ENCODE assay signal across 8 cellular contexts in genomic region chr3:81760215-81760614, GRCh38. TPM values are rescaled to one million over a fixed set of nuclear protein-coding genes. Genes with fewer than 3 reads are reported as not detected.
DNase-seq lines count a peak whose midpoint lies in the region; TF ChIP-seq lines count a peak whose summit lies in the region.

No MANE protein-coding gene starts in this region.

- no peak for TF ChIP-seq RAD21 in liver (IDR thresholded peaks at IDR 0.05)

- H3K27me3 ChIP-seq in adrenal gland (no peaks in the 10 kb centered on the region), liver (ENCODE audit: control insufficient read depth in 4 of 4, insufficient read depth in 4 of 4, low read length in 3 of 4) (no peaks in the 10 kb centered on the region)

- CTCF ChIA-PET in activated naive CD4-positive, alpha-beta T cell treated with anti-CD3 and anti-CD28 coated beads for 36 hours (lab: Charles Lee), result interaction anchor here (0.6 to 0.9 kb wide), 2 partner anchors 149 to 454 kb away, joined by 3 read pairs; no protein-coding TSS in a partner anchor

- H3K27ac Mint-ChIP-seq in activated naive CD4-positive, alpha-beta T cell treated with anti-CD3 and anti-CD28 coated beads for 36 hours, result peak overlapping the region; percentile 97
- peak overlapping the region; percentile 96 for H3K27ac Mint-ChIP-seq in type B pancreatic cell

- peak overlapping the region; percentile 99 to 100 for H3K9ac ChIP-seq in liver (ENCODE audit: low read depth in 1 of 2, low read length in 2 of 2)

- no peak for DNase-seq in activated naive CD4-positive, alpha-beta T cell treated with anti-CD3 and anti-CD28 coated beads for 36 hours
- no peak for DNase-seq in activated naive CD4-positive, alpha-beta T cell treated with anti-CD3 and anti-CD28 coated beads, Interleukin-2, amount 50 U/mL, for 16 hours
- no peak for DNase-seq in adrenal gland
- DNase-seq in type B pancreatic cell (ENCODE audit: extremely low spot score, unreplicated experiment), result no peak
- no peak for DNase-seq in NCI-H146 treated with DMSO at 0.1 percent for 48 hours (lab: John Stamatoyannopoulos, UW; ENCODE audit: unreplicated experiment)
- DNase-seq in activated gamma-delta T cell (lab: John Stamatoyannopoulos, UW), result no peak
- DNase-seq in mucosa of gallbladder (ENCODE audit: low spot score), result no peak

- H3K36me3 Mint-ChIP-seq in activated naive CD4-positive, alpha-beta T cell treated with anti-CD3 and anti-CD28 coated beads for 36 hours (ENCODE audit: low read depth), result peaks cover 20% of the 10 kb centered on the region
- peaks cover 3% of the 10 kb centered on the region for H3K36me3 Mint-ChIP-seq in type B pancreatic cell

- H3K9me3 ChIP-seq in adrenal gland (replicated peaks in 1 of 3) (peaks cover 0 to under 1% (median 0%) of the 10 kb centered on the region in 3 donors), liver (ENCODE audit: control insufficient read depth in 4 of 4, low read length in 3 of 4) (no peaks in the 10 kb centered on the region)

- TF ChIP-seq CTCF in adrenal gland (IDR thresholded peaks at IDR 0.05), result no peak
- TF ChIP-seq CTCF in liver (IDR thresholded peaks at IDR 0.05; ENCODE audit: low read depth, low read length, missing input control), result no peak
- no peak for TF ChIP-seq CTCF in type B pancreatic cell (conservative IDR thresholded peaks at IDR 0.05)

- 29 to 45% (median 37%) methylated on average over 3 of the region's 3 CpGs for WGBS in adrenal gland, 4 donors
- 25% methylated on average over 3 of the region's 3 CpGs for WGBS in liver

- H3K4me1 Mint-ChIP-seq in activated naive CD4-positive, alpha-beta T cell treated with anti-CD3 and anti-CD28 coated beads for 36 hours (ENCODE audit: low read depth), result peaks cover 14% of the 10 kb centered on the region
- H3K4me1 Mint-ChIP-seq in type B pancreatic cell (ENCODE audit: unreplicated experiment), result peaks cover 16% of the 10 kb centered on the region

- H3K9me3 Mint-ChIP-seq in activated naive CD4-positive, alpha-beta T cell treated with anti-CD3 and anti-CD28 coated beads for 36 hours, result peaks cover 7% of the 10 kb centered on the region
- H3K9me3 Mint-ChIP-seq in type B pancreatic cell, result no peaks in the 10 kb centered on the region

- intact Hi-C loops in activated naive CD4-positive, alpha-beta T cell treated with anti-CD3 and anti-CD28 coated beads for 36 hours (cut with micrococcal nuclease), result loop anchor here (5.0 kb wide), 2 partner anchors 152 to 178 kb away; no protein-coding TSS in a partner anchor
- intact Hi-C loops in adrenal gland (cut with DNase I), result no loop called here

- peak overlapping the region; percentile 90 for H3K4me3 Mint-ChIP-seq in activated naive CD4-positive, alpha-beta T cell treated with anti-CD3 and anti-CD28 coated beads for 36 hours
- H3K4me3 Mint-ChIP-seq in type B pancreatic cell, result peak overlapping the region; percentile 97

- H3K36me3 ChIP-seq in adrenal gland (replicated peaks in 1 of 2) (no peaks in the 10 kb centered on the region), liver (ENCODE audit: control insufficient read depth in 4 of 4, insufficient read depth in 3 of 4, low read depth in 1 of 4, low read length in 3 of 4) (peaks cover 0 to 9% (median 0%) of the 10 kb centered on the region in 4 donors)

- peak overlapping the region; percentile 94 to 100 (median 99) for H3K27ac ChIP-seq in adrenal gland
- peak overlapping the region; percentile 99 to 100 for H3K27ac ChIP-seq in liver (ENCODE audit: low read depth in 1 of 2, low read length in 2 of 2)

- no peaks in the 10 kb centered on the region for H3K27me3 Mint-ChIP-seq in activated naive CD4-positive, alpha-beta T cell treated with anti-CD3 and anti-CD28 coated beads for 36 hours (ENCODE audit: low read depth)
- no peaks in the 10 kb centered on the region for H3K27me3 Mint-ChIP-seq in type B pancreatic cell

- H3K4me1 ChIP-seq in adrenal gland (replicated peaks in 1 of 2) (peaks cover 17 to 42% of the 10 kb centered on the region in 2 donors), liver (ENCODE audit: control insufficient read depth in 4 of 4, insufficient read depth in 4 of 4, low read length in 3 of 4) (peaks cover 0 to 21% (median 15%) of the 10 kb centered on the region in 4 donors)

- TF ChIP-seq POLR2A in adrenal gland (IDR thresholded peaks at IDR 0.05), result no peak

- H3K4me3 ChIP-seq in adrenal gland (peak overlapping the region in 2 of 4 donors; percentile 70 to 72), liver (ENCODE audit: low read depth in 1 of 3, low read length in 3 of 3) (peak overlapping the region; percentile 64 to 82 (median 76))

TF ChIP-seq in liver, 16 proteins besides CTCF, POLR2A, EP300 and RAD21:
- TF ChIP-seq GABPA (IDR thresholded peaks at IDR 0.05 in 1 of 2, conservative IDR thresholded peaks at IDR 0.05 in 1 of 2) (no peak), YY1 (IDR thresholded peaks at IDR 0.05) (peak; percentile 46)
TF ChIP-seq in liver: peak in this region for 1.

RNA-seq across cellular contexts. Expression of gene GBE1, which starts 1.2 kb away (rescaled TPM):
- total RNA-seq in activated naive CD4-positive, alpha-beta T cell treated with anti-CD3 and anti-CD28 coated beads for 36 hours, result 10 to 100 TPM; 24.6 to 26.0 TPM
- 100 to 1,000 TPM in 1 of 8 donors, 10 to 100 TPM in 7; 53.3 to 104 (median 82.4) TPM for total RNA-seq in adrenal gland
- 10 to 100 TPM; 16.0 to 97.0 (median 30.9) TPM for polyA plus RNA-seq in adrenal gland
- total RNA-seq in liver, result 10 to 100 TPM; 24.3 to 95.6 TPM
- 10 to 100 TPM; 22.5 to 27.4 TPM for polyA plus RNA-seq in liver
- total RNA-seq in type B pancreatic cell (ENCODE audit: low replicate concordance), result 14.7 and 15.2 TPM in 2 replicates
- 17.2 TPM for total RNA-seq in mucosa of gallbladder
